12 cellular contexts compared by ENCODE assay signal in the genomic region with DNA sequence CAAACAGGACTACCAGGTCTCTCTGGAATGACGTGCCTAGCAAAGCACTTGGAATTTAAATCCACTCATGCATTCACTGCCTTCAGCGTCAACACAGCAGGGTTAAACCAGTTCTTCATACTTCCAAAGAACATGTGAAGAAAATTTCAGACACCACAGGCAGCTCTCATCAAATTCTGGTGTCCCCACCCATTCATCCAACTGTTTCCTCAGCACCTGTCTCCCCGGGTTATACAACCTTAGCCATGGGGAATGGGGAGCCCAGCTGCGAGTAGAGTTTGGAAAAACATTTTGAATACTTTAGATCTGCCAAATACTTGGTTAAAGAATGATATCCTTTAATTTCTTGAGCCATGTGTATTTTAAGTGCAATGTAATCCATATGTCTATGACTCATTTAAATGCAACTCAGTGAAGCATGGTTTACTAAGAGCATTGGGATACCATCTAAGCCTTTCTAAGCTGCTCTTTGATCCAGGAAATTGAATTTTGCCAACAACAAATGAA. TPM values are rescaled to one million over a fixed set of nuclear protein-coding genes. Genes with fewer than 3 reads are reported as not detected.
DNase-seq lines count a peak whose midpoint lies in the region; ATAC-seq, FAIRE-seq and TF ChIP-seq lines count a peak whose summit lies in the region.
"Had no signal": no experiment of that assay in that cellular context is flagged by ENCODE, and none has a peak within 500 bp of the region (broad histone marks: within the 10 kb centered on the region; RNA-seq: fewer than 3 reads in every experiment).

No MANE protein-coding gene starts in this region.

- H3K36me3 ChIP-seq in endodermal cell (ENCODE audit: control insufficient read depth, insufficient read depth, low read length): peaks cover 90% of the 10 kb centered on the region
- H3K36me3 ChIP-seq in neural progenitor cell: no peaks in the 10 kb centered on the region
- peaks cover 17% of the 10 kb centered on the region for H3K36me3 ChIP-seq in effector memory CD4-positive, alpha-beta T cell (ENCODE audit: control insufficient read depth, insufficient read depth, low read length)
- no peaks in the 10 kb centered on the region for H3K36me3 ChIP-seq in neuronal stem cell (replicated peaks in 1 of 2; ENCODE audit: control insufficient read depth in 2 of 2, insufficient read depth in 2 of 2, low read length in 2 of 2)

- H4K91ac ChIP-seq in neuronal stem cell (ENCODE audit: low read depth, low read length, poor library complexity): no peak overlapping the region

- no peak overlapping the region for H2BK15ac ChIP-seq in neuronal stem cell (ENCODE audit: low read length)

- WGBS in endodermal cell (ENCODE audit: insufficient coverage in 1 of 2, insufficient read length in 1 of 2), 2 experiments: 91 to 92% methylated on average over 2 to 4 of the region's 4 CpGs
- WGBS in neuronal stem cell (ENCODE audit: extremely low coverage in 2 of 2, insufficient read length in 2 of 2, insufficient replicate concordance in 1 of 2), 2 donors: no CpG with 5 or more reads among the region's 4 CpGs

- TF ChIP-seq CTCF in D721Med (IDR thresholded peaks at IDR 0.05; ENCODE audit: insufficient read depth, missing control alignments): no peak
- TF ChIP-seq CTCF in endodermal cell (conservative IDR thresholded peaks at IDR 0.05): no peak
- no peak for TF ChIP-seq CTCF in neural progenitor cell (IDR thresholded peaks at IDR 0.05)

- H2AFZ ChIP-seq in neural progenitor cell (replicated peaks): no peak overlapping the region
- no peak overlapping the region for H2AFZ ChIP-seq in neuronal stem cell (ENCODE audit: low read length)

- FAIRE-seq in D721Med (lab: Jason Lieb, UNC): peak; percentile 48

- no peak overlapping the region for H3K4me3 Mint-ChIP-seq in endodermal cell
- no peak overlapping the region for H3K4me3 Mint-ChIP-seq in neural progenitor cell
- H3K4me3 Mint-ChIP-seq: activated CD8-positive, alpha-beta memory T cell treated with anti-CD3 and anti-CD28 coated beads, Interleukin-2, amount 10 ng/mL, durations not matched to agents 7 days and 5 days had no signal

- H3K9me3 ChIP-seq in endodermal cell (ENCODE audit: control insufficient read depth, low read length) (no peaks in the 10 kb centered on the region), neural progenitor cell (ENCODE audit: low read depth) (no peaks in the 10 kb centered on the region), neuronal stem cell (replicated peaks in 1 of 2; ENCODE audit: control insufficient read depth in 2 of 2, insufficient read depth in 1 of 2, low read depth in 1 of 2, low read length in 2 of 2) (no peaks in the 10 kb centered on the region)
- H3K9me3 ChIP-seq in effector memory CD4-positive, alpha-beta T cell (ENCODE audit: control insufficient read depth, low read length): no peaks in the 10 kb centered on the region
- H3K9me3 ChIP-seq: testis had no signal

- peaks cover 11% of the 10 kb centered on the region for H4K20me1 ChIP-seq in neural progenitor cell (ENCODE audit: low read depth)

- peaks cover 3% of the 10 kb centered on the region for H3F3A ChIP-seq in neural progenitor cell (ENCODE audit: low read depth)

- H3K27me3 ChIP-seq in endodermal cell (ENCODE audit: control insufficient read depth, insufficient read depth, low read length, poor library complexity, severe bottlenecking) (no peaks in the 10 kb centered on the region), neural progenitor cell (no peaks in the 10 kb centered on the region), neuronal stem cell (ENCODE audit: control insufficient read depth in 3 of 3, insufficient read depth in 3 of 3, low read depth in 1 of 3, low read length in 3 of 3) (no peaks in the 10 kb centered on the region)
- H3K27me3 ChIP-seq in effector memory CD4-positive, alpha-beta T cell (replicated peaks; ENCODE audit: control insufficient read depth, insufficient read depth, low read length, poor library complexity, severe bottlenecking): no peaks in the 10 kb centered on the region
- H3K27me3 ChIP-seq: testis had no signal

- H2BK120ac ChIP-seq in neuronal stem cell (ENCODE audit: low read depth, low read length): no peak overlapping the region

- H3K27ac Mint-ChIP-seq in endodermal cell: no peak overlapping the region
- H3K27ac Mint-ChIP-seq in neural progenitor cell: peak overlapping the region; percentile 91

- no peak overlapping the region for H3K9ac ChIP-seq in endodermal cell (ENCODE audit: extremely low read depth, low read length, poor library complexity, severe bottlenecking)
- no peak overlapping the region for H3K9ac ChIP-seq in neural progenitor cell
- H3K9ac ChIP-seq in neuronal stem cell (ENCODE audit: low read depth, low read length, poor library complexity): no peak overlapping the region

- no peaks in the 10 kb centered on the region for H3K9me3 Mint-ChIP-seq in endodermal cell
- no peaks in the 10 kb centered on the region for H3K9me3 Mint-ChIP-seq in neural progenitor cell

- H3K18ac ChIP-seq in neuronal stem cell (ENCODE audit: low read length): no peak overlapping the region

- no peak for ATAC-seq in HG03025 (IDR thresholded peaks at IDR 0.05; ENCODE audit: low FRiP score, unreplicated experiment)
- ATAC-seq in HG03432 (IDR thresholded peaks at IDR 0.05; ENCODE audit: unreplicated experiment): no peak
- ATAC-seq: activated CD8-positive, alpha-beta memory T cell treated with anti-CD3 and anti-CD28 coated beads, Interleukin-2, amount 10 ng/mL, durations not matched to agents 7 days and 5 days; left colon had no signal

- no peak overlapping the region for H4K8ac ChIP-seq in neuronal stem cell (ENCODE audit: low read depth, low read length)

- no peak overlapping the region for H3K14ac ChIP-seq in neuronal stem cell (ENCODE audit: low read length)

- H3K36me3 Mint-ChIP-seq in endodermal cell (ENCODE audit: low read depth) (peaks cover 61% of the 10 kb centered on the region), neural progenitor cell (peaks cover 10% of the 10 kb centered on the region)

- DNase-seq in D721Med (ENCODE audit: insufficient read length, low spot score) (peak; percentile 42), NCI-H226 (peak; percentile 48), endodermal cell (no peak), neural progenitor cell (ENCODE audit: low spot score) (no peak), neuronal stem cell (ENCODE audit: low spot score) (no peak)
- no peak for DNase-seq in effector memory CD4-positive, alpha-beta T cell
- DNase-seq: activated CD8-positive, alpha-beta memory T cell treated with anti-CD3 and anti-CD28 coated beads, Interleukin-2, amount 10 ng/mL, durations not matched to agents 7 days and 5 days; dermis blood vessel endothelial cell; left colon; testis had no signal

- H3K4me3 ChIP-seq in endodermal cell (ENCODE audit: low read length) (peak overlapping the region; percentile 10), neural progenitor cell (no peak overlapping the region), neuronal stem cell (ENCODE audit: low read length in 2 of 2) (no peak overlapping the region)
- H3K4me3 ChIP-seq in effector memory CD4-positive, alpha-beta T cell (ENCODE audit: insufficient read depth, low read depth, low read length, poor library complexity, severe bottlenecking): no peak overlapping the region
- H3K4me3 ChIP-seq: testis had no signal

- H3K4me1 ChIP-seq in endodermal cell (ENCODE audit: control insufficient read depth, insufficient read depth, low read length): peaks cover 19% of the 10 kb centered on the region
- peaks cover 38% of the 10 kb centered on the region for H3K4me1 ChIP-seq in neural progenitor cell
- peaks cover 55% of the 10 kb centered on the region for H3K4me1 ChIP-seq in effector memory CD4-positive, alpha-beta T cell (ENCODE audit: control insufficient read depth, insufficient read depth, low read length, poor library complexity, severe bottlenecking)
- H3K4me1 ChIP-seq in neuronal stem cell (ENCODE audit: control insufficient read depth in 2 of 2, insufficient read depth in 1 of 2, low read depth in 1 of 2, low read length in 2 of 2): peaks cover 8 to 21% of the 10 kb centered on the region in 2 donors
- H3K4me1 ChIP-seq: testis had no signal

- no peak overlapping the region for H3K23ac ChIP-seq in neuronal stem cell (ENCODE audit: low read depth, low read length, poor library complexity)

- H2BK5ac ChIP-seq in neuronal stem cell (ENCODE audit: low read length): no peak overlapping the region

- H3K27ac ChIP-seq in endodermal cell (ENCODE audit: low read depth, low read length) (no peak overlapping the region), neural progenitor cell (no peak overlapping the region), neuronal stem cell (replicated peaks; ENCODE audit: low read length) (no peak overlapping the region)
- H3K27ac ChIP-seq in effector memory CD4-positive, alpha-beta T cell (ENCODE audit: insufficient read depth, low read length, poor library complexity, severe bottlenecking): no peak overlapping the region
- H3K27ac ChIP-seq: testis had no signal

- H3K4me1 Mint-ChIP-seq in endodermal cell: peaks cover 50% of the 10 kb centered on the region
- peaks cover 70% of the 10 kb centered on the region for H3K4me1 Mint-ChIP-seq in neural progenitor cell

- no peak overlapping the region for H3K4me2 ChIP-seq in neural progenitor cell
- H3K4me2 ChIP-seq in neuronal stem cell (ENCODE audit: insufficient read depth, low read length, poor library complexity, severe bottlenecking): no peak overlapping the region

- no peak overlapping the region for H2AK5ac ChIP-seq in neuronal stem cell (ENCODE audit: low read depth, low read length)

- H3K27me3 Mint-ChIP-seq in endodermal cell (ENCODE audit: insufficient read depth) (no peaks in the 10 kb centered on the region), neural progenitor cell (ENCODE audit: insufficient read depth, low read depth) (no peaks in the 10 kb centered on the region)
- H3K27me3 Mint-ChIP-seq: activated CD8-positive, alpha-beta memory T cell treated with anti-CD3 and anti-CD28 coated beads, Interleukin-2, amount 10 ng/mL, durations not matched to agents 7 days and 5 days had no signal

- no peak overlapping the region for H2BK12ac ChIP-seq in neuronal stem cell (ENCODE audit: low read length)

- no peak overlapping the region for H3K4ac ChIP-seq in neuronal stem cell (ENCODE audit: low read length)

- H3K79me2 ChIP-seq in neural progenitor cell (ENCODE audit: low read depth): no peaks in the 10 kb centered on the region

- H3K79me1 ChIP-seq in neuronal stem cell (ENCODE audit: low read depth, low read length): peaks cover 1% of the 10 kb centered on the region

RNA-seq across cellular contexts. Expression of a gene that starts 17.4 kb away (rescaled TPM):
- 100 to 1,000 TPM in 1 of 2 donors, 10 to 100 TPM in 1; 96.1 to 119 TPM for total RNA-seq in endodermal cell
- 46.1 TPM for polyA plus RNA-seq in endodermal cell (2013, experiment 1 of 2)
- polyA plus RNA-seq in endodermal cell (2013, experiment 2 of 2): 63.4 TPM
- total RNA-seq in neural progenitor cell (ENCODE audit: low replicate concordance): 11.5 and 20.9 TPM in 2 replicates
- 13.3 TPM for polyA plus RNA-seq in neuronal stem cell (2013, experiment 1 of 2)
- 13.9 TPM for polyA plus RNA-seq in neuronal stem cell (2013, experiment 2 of 2)

Comparison
In these comparisons a context has a peak if more than half of its experiments do, and no peak if none do; other contexts are left out.
1. DNase-seq: peak in D721Med (single experiment) and NCI-H226 (single experiment); none in endodermal cell (single experiment), neural progenitor cell (single experiment), effector memory CD4-positive, alpha-beta T cell (0 of 3) and neuronal stem cell (single experiment).